ENCODE assay signal across 12 cellular contexts in genomic region chr13:32736648-32737047, GRCh38.
DNase-seq lines count a peak whose midpoint lies in the region; ATAC-seq and TF ChIP-seq lines count a peak whose summit lies in the region.
"Had no signal": no experiment of that assay in that cellular context is flagged by ENCODE, and none has a peak within 500 bp of the region (broad histone marks: within the 10 kb centered on the region; RNA-seq: fewer than 3 reads in every experiment).

No MANE protein-coding gene starts in this region.

- TF ChIP-seq CTCF in heart right ventricle (IDR thresholded peaks at IDR 0.05) (no peak), ascending aorta (IDR thresholded peaks at IDR 0.05) (no peak), mucosa of descending colon (IDR thresholded peaks at IDR 0.05) (no peak), type B pancreatic cell (conservative IDR thresholded peaks at IDR 0.05) (no peak)

- H3K27ac Mint-ChIP-seq in type B pancreatic cell = peak overlapping the region; percentile 10

- WGBS in heart right ventricle, 2 donors = 42 to 58% methylated on average over 4 of the region's 4 CpGs

- H3K4me1 Mint-ChIP-seq in type B pancreatic cell (ENCODE audit: unreplicated experiment) = peaks cover 15% of the 10 kb centered on the region

- peak overlapping the region in 8 of 10 donors; percentile 7 to 46 (median 39) for H3K4me3 ChIP-seq in heart right ventricle
- peak overlapping the region; percentile 39 to 52 for H3K4me3 ChIP-seq in ascending aorta
- no peak overlapping the region for H3K4me3 ChIP-seq in mucosa of descending colon
- H3K4me3 ChIP-seq: SJCRH30 had no signal

- H3K4me1 ChIP-seq in heart right ventricle (peaks cover 0 to 31% (median 22%) of the 10 kb centered on the region in 9 donors), ascending aorta (peaks cover 0 to 6% of the 10 kb centered on the region in 2 donors), mucosa of descending colon (ENCODE audit: low read depth) (peaks cover 4% of the 10 kb centered on the region)
- H3K4me1 ChIP-seq: SJCRH30 had no signal

- H3K27me3 ChIP-seq in heart right ventricle = no peaks in the 10 kb centered on the region
- no peaks in the 10 kb centered on the region for H3K27me3 ChIP-seq in ascending aorta
- H3K27me3 ChIP-seq: SJCRH30 had no signal

- H3K4me3 Mint-ChIP-seq in type B pancreatic cell = no peak overlapping the region

- peaks cover 0 to 19% (median 0%) of the 10 kb centered on the region in 9 donors for H3K36me3 ChIP-seq in heart right ventricle
- no peaks in the 10 kb centered on the region for H3K36me3 ChIP-seq in ascending aorta
- no peaks in the 10 kb centered on the region for H3K36me3 ChIP-seq in mucosa of descending colon (ENCODE audit: low read depth)

- H3K9me3 Mint-ChIP-seq in type B pancreatic cell = no peaks in the 10 kb centered on the region

- H3K27ac ChIP-seq in heart right ventricle (peak overlapping the region in 9 of 10 donors; percentile 20 to 84 (median 72)), ascending aorta (peak overlapping the region; percentile 57 to 62), caudate nucleus (ENCODE audit: low read depth, low read length) (no peak overlapping the region)
- H3K27ac ChIP-seq: SJCRH30 had no signal

- DNase-seq in heart right ventricle = no peak
- DNase-seq in left ventricle myocardium superior = no peak
- DNase-seq in ascending aorta (ENCODE audit: low spot score in 2 of 2) = no peak
- no peak for DNase-seq in mucosa of descending colon
- DNase-seq in type B pancreatic cell (ENCODE audit: extremely low spot score, unreplicated experiment) = no peak
- DNase-seq in caudate nucleus (lab: John Stamatoyannopoulos, UW) = no peak
- no peak for DNase-seq in GDM1 (lab: John Stamatoyannopoulos, UW)
- no peak for DNase-seq in posterior cingulate gyrus
- DNase-seq: activated effector memory CD4-positive, alpha-beta T cell treated with Interleukin-2 at 50 U/mL for 16 hours; NCI-H1048; SJCRH30; stimulated activated CD4-positive, alpha-beta T cell treated with anti-CD3 and anti-CD28 coated beads, Interleukin-1b, Interleukin-23, amount 100 ng/mL, for 48 hours had no signal

- peak in 1 of 8 donors; percentile 46 for ATAC-seq in heart right ventricle
- ATAC-seq in left ventricle myocardium superior = no peak
- ATAC-seq in mucosa of descending colon = peak; percentile 37

- intact Hi-C loops in heart right ventricle (cut with DNase I) (loop anchor here in 2 of 10 donors (10.0 kb wide), 2 partner anchors 278 to 798 kb away; partner anchors contain the start of gene KL (in 1 of the 2)), left ventricle myocardium superior (cut with micrococcal nuclease) (no loop called here), ascending aorta (cut with DNase I) (no loop called here), mucosa of descending colon (cut with DNase I, micrococcal nuclease) (no loop called here), posterior cingulate gyrus (cut with DNase I) (no loop called here)

- peaks cover 19% of the 10 kb centered on the region for H3K36me3 Mint-ChIP-seq in type B pancreatic cell

- H3K9me3 ChIP-seq in heart right ventricle (no peaks in the 10 kb centered on the region), ascending aorta (no peaks in the 10 kb centered on the region), mucosa of descending colon (no peaks in the 10 kb centered on the region)
- H3K9me3 ChIP-seq: SJCRH30 had no signal

- H3K27me3 Mint-ChIP-seq in type B pancreatic cell = no peaks in the 10 kb centered on the region
